In genomic region chr4:146522862-146523205, GRCh38 we compare ENCODE assay signal across 8 cellular contexts. TPM values are rescaled to one million over a fixed set of nuclear protein-coding genes. Genes with fewer than 3 reads are reported as not detected.
A peak's percentile ranks its signal among the peaks of the same experiment; 100 is the strongest.
DNase-seq lines count a peak whose midpoint lies in the region; ATAC-seq and TF ChIP-seq lines count a peak whose summit lies in the region.

No MANE protein-coding gene starts in this region.

- H3K4me3 ChIP-seq in fibroblast of villous mesenchyme (ENCODE audit: low read depth, low read length): peak overlapping the region; percentile 98

- ATAC-seq in GM18907 (IDR thresholded peaks at IDR 0.05; ENCODE audit: unreplicated experiment) (peak; percentile 31), HG03103 (IDR thresholded peaks at IDR 0.05; ENCODE audit: low read depth, unreplicated experiment) (peak; percentile 11)

- in situ Hi-C loops in SK-MEL-5 (cut with HindIII; ENCODE audit: low pct_unique_long_range_greater_than_20kb, low sequenced_read_pairs): no loop called here

- DNase-seq in AG08396 (ENCODE audit: low spot score) (peak; percentile 5), SK-MEL-5 (ENCODE audit: low read depth, low spot score) (peak; percentile 23), fibroblast of villous mesenchyme (ENCODE audit: low read depth) (no peak), renal cortical epithelial cell (ENCODE audit: low read depth) (peak; percentile 12), NCI-H82 (lab: John Stamatoyannopoulos, UW) (no peak), mesenteric fat pad (ENCODE audit: low spot score) (no peak)

- no peak for TF ChIP-seq CTCF in fibroblast of villous mesenchyme (IDR thresholded peaks at IDR 0.05; ENCODE audit: insufficient read depth, low read depth, low read length)

RNA-seq across cellular contexts. Expression of gene SLC10A7, which starts 1.1 kb away (rescaled TPM):
- total RNA-seq in SK-MEL-5 (2014; rRNA removed; shearing (Covaris generic)): 4.4 and 5.4 TPM in 2 replicates
- 2.2 and 3.1 TPM in 2 replicates for polyA plus RNA-seq in SK-MEL-5 (2015; cell fraction: cytosol; rRNA removed)
- polyA plus RNA-seq in SK-MEL-5 (2015; cell fraction: nucleus; rRNA removed): 8.8 and 9.2 TPM in 2 replicates
- total RNA-seq in fibroblast of villous mesenchyme (11.9 and 20.3 TPM in 2 replicates), renal cortical epithelial cell (7.3 and 8.7 TPM in 2 replicates), mesenteric fat pad (12.0 TPM)

Comparison
In these comparisons a context has a peak if more than half of its experiments do, and no peak if none do; other contexts are left out.
1. DNase-seq: peak in AG08396 (single experiment), SK-MEL-5 (single experiment) and renal cortical epithelial cell (single experiment); none in fibroblast of villous mesenchyme (single experiment), NCI-H82 (single experiment) and mesenteric fat pad (single experiment).